In the genomic region with DNA sequence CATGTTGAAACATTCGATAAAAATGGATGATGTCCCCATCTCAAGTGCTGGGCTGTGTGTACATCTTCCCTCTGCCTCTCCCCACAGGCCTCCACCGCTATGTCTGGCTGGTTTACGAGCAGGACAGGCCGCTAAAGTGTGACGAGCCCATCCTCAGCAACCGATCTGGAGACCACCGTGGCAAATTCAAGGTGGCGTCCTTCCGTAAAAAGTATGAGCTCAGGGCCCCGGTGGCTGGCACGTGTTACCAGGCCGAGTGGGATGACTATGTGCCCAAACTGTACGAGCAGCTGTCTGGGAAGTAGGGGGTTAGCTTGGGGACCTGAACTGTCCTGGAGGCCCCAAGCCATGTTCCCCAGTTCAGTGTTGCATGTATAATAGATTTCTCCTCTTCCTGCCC, we compare ENCODE assay signal across 22 cellular contexts.
"Had no signal": no experiment of that assay in that cellular context is flagged by ENCODE, and none has a peak within 500 bp of the region (broad histone marks: within the 10 kb centered on the region; RNA-seq: fewer than 3 reads in every experiment).

No MANE protein-coding gene starts in this region.

- H3K27me3 Mint-ChIP-seq: activated CD8-positive, alpha-beta memory T cell treated with anti-CD3 and anti-CD28 coated beads, Interleukin-2, amount 10 ng/mL, durations not matched to agents 7 days and 5 days; effector memory CD8-positive, alpha-beta T cell; naive thymus-derived CD8-positive, alpha-beta T cell; stimulated activated naive CD8-positive, alpha-beta T cell treated with anti-CD3 and anti-CD28 coated beads, Interleukin-15, Interleukin-2, amounts not matched to agents 100 ng/mL and 50 ng/mL, for 24 hours had no signal

- H3K27ac Mint-ChIP-seq: mesothelial cell of epicardium had no signal

- DNase-seq: activated CD4-positive, alpha-beta T cell treated with anti-CD3 and anti-CD28 coated beads, Interleukin-2, amount 50 U/mL, for 4 hours; activated CD8-positive, alpha-beta memory T cell treated with anti-CD3 and anti-CD28 coated beads, Interleukin-2, amount 10 ng/mL, durations not matched to agents 7 days and 5 days; activated effector memory CD4-positive, alpha-beta T cell treated with Interleukin-2 at 50 U/mL for 16 hours; activated naive CD4-positive, alpha-beta T cell treated with anti-CD3 and anti-CD28 coated beads, Interleukin-2, amount 50 U/mL, for 16 hours; activated T-cell treated with anti-CD3 and anti-CD28 coated beads for 4 hours; central memory CD4-positive, alpha-beta T cell; colonic mucosa; effector memory CD8-positive, alpha-beta T cell; glutamatergic neuron; immature natural killer cell; kidney glomerular epithelial cell; left lung; naive thymus-derived CD8-positive, alpha-beta T cell; sigmoid colon; stimulated activated CD4-positive, alpha-beta T cell treated with anti-CD3 and anti-CD28 coated beads, Interleukin-15, amount 100 ng/mL, for 24 hours; T1000; tibial artery had no signal

- H3K9me3 Mint-ChIP-seq: effector memory CD8-positive, alpha-beta T cell; immature natural killer cell; mesothelial cell of epicardium; naive thymus-derived CD8-positive, alpha-beta T cell; stimulated activated naive CD8-positive, alpha-beta T cell treated with anti-CD3 and anti-CD28 coated beads, Interleukin-15, Interleukin-2, amounts not matched to agents 100 ng/mL and 50 ng/mL, for 24 hours; WTC11 had no signal

- H3K9me3 ChIP-seq: colonic mucosa, esophagus muscularis mucosa, left lung, sigmoid colon, SJSA1, tibial artery had no signal

- H3K4me3 Mint-ChIP-seq: activated CD8-positive, alpha-beta memory T cell treated with anti-CD3 and anti-CD28 coated beads, Interleukin-2, amount 10 ng/mL, durations not matched to agents 7 days and 5 days; effector memory CD8-positive, alpha-beta T cell; immature natural killer cell; mesothelial cell of epicardium; naive thymus-derived CD8-positive, alpha-beta T cell; stimulated activated naive CD8-positive, alpha-beta T cell treated with anti-CD3 and anti-CD28 coated beads, Interleukin-15, Interleukin-2, amounts not matched to agents 100 ng/mL and 50 ng/mL, for 24 hours; WTC11 had no signal

- H3K4me1 Mint-ChIP-seq: immature natural killer cell, mesothelial cell of epicardium had no signal

- ATAC-seq: activated CD8-positive, alpha-beta memory T cell treated with anti-CD3 and anti-CD28 coated beads, Interleukin-2, amount 10 ng/mL, durations not matched to agents 7 days and 5 days; effector memory CD8-positive, alpha-beta T cell; left lung; naive thymus-derived CD8-positive, alpha-beta T cell; WTC11 had no signal
